In genomic region chr9:128555180-128555721, GRCh38 we compare ENCODE assay signal across 10 cellular contexts. TPM values are rescaled to one million over a fixed set of nuclear protein-coding genes. Genes with fewer than 3 reads are reported as not detected.
A peak's percentile ranks its signal among the peaks of the same experiment; 100 is the strongest.
DNase-seq lines count a peak whose midpoint lies in the region; ATAC-seq, FAIRE-seq and TF ChIP-seq lines count a peak whose summit lies in the region.
"Had no signal": no experiment of that assay in that cellular context is flagged by ENCODE, and none has a peak within 500 bp of the region (broad histone marks: within the 10 kb centered on the region; RNA-seq: fewer than 3 reads in every experiment).

No MANE protein-coding gene starts in this region.

- peaks cover 27% of the 10 kb centered on the region for H3K4me1 Mint-ChIP-seq in MCF 10A (ENCODE audit: insufficient read depth, unreplicated experiment)

- H3K36me3 Mint-ChIP-seq in MCF 10A (ENCODE audit: insufficient read depth, unreplicated experiment) = peaks cover 28% of the 10 kb centered on the region

- FAIRE-seq in HTR-8/SVneo (lab: Jason Lieb, UNC) = no peak

- no TSS peak for BruUV-seq in MCF 10A (replicated peaks; lab: Mats Ljungman, UMichigan)

- CTCF ChIA-PET in MCF 10A (lab: Yijun Ruan, JAX) = interaction anchor here (0.6 to 0.8 kb wide), 2 partner anchors 33 to 479 kb away, joined by 3 read pairs; no protein-coding TSS in a partner anchor

- no peaks in the 10 kb centered on the region for H3K27me3 Mint-ChIP-seq in MCF 10A (ENCODE audit: insufficient read depth, unreplicated experiment)

- no peaks in the 10 kb centered on the region for H3K9me3 ChIP-seq in left lung

- H3K4me1 ChIP-seq in left lung = peaks cover 40 to 77% of the 10 kb centered on the region in 2 donors

- DNase-seq in A172 (ENCODE audit: low spot score) = peak; percentile 74
- peak; percentile 46 for DNase-seq in HTR-8/SVneo (ENCODE audit: insufficient read length, low spot score)
- peak; percentile 76 for DNase-seq in MCF 10A (ENCODE audit: unreplicated experiment)
- no peak for DNase-seq in left lung
- no peak for DNase-seq in activated CD8-positive, alpha-beta memory T cell treated with anti-CD3 and anti-CD28 coated beads, Interleukin-2, amount 50 U/mL, for 4 hours

- intact Hi-C loops in MCF 10A (cut with micrococcal nuclease) (loop anchor here (2.0 to 10.0 kb wide), 3 partner anchors 50 to 1070 kb away; partner anchors contain the start of genes C9orf50, GLE1 and NTMT1), left lung (cut with DNase I) (no loop called here)

- H3K36me3 ChIP-seq in left lung = no peaks in the 10 kb centered on the region

- TF ChIP-seq CTCF in MCF 10A (IDR thresholded peaks at IDR 0.05; ENCODE audit: unreplicated experiment) (no peak), left lung (IDR thresholded peaks at IDR 0.05) (no peak)

- H3K9me3 Mint-ChIP-seq in MCF 10A (ENCODE audit: unreplicated experiment) = no peaks in the 10 kb centered on the region
- H3K9me3 Mint-ChIP-seq: CD8-positive, alpha-beta T cell; T-helper 1 cell treated with Interleukin-12 subunit alpha and Interleukin-12 subunit beta and Interleukin-4 antibody, amounts not matched to agents 30 μg/mL and 1 μg/mL, for 36 hours had no signal

- no peaks in the 10 kb centered on the region for H3K27me3 ChIP-seq in left lung

- ATAC-seq in left lung (no peak), HG03280 (IDR thresholded peaks at IDR 0.05; ENCODE audit: unreplicated experiment) (no peak), GM21367 (IDR thresholded peaks at IDR 0.05; ENCODE audit: unreplicated experiment) (no peak), HG03196 (IDR thresholded peaks at IDR 0.05; ENCODE audit: unreplicated experiment) (no peak)
- ATAC-seq: CD8-positive, alpha-beta T cell had no signal

- H3K27ac ChIP-seq in left lung = peak overlapping the region; percentile 62 to 94

- no peak overlapping the region for H3K4me3 Mint-ChIP-seq in MCF 10A (ENCODE audit: unreplicated experiment)
- H3K4me3 Mint-ChIP-seq: CD8-positive, alpha-beta T cell; T-helper 1 cell treated with Interleukin-12 subunit alpha and Interleukin-12 subunit beta and Interleukin-4 antibody, amounts not matched to agents 30 μg/mL and 1 μg/mL, for 36 hours had no signal

- POLR2A ChIA-PET in MCF 10A (lab: Yijun Ruan, JAX) = interaction anchor here (0.6 to 7.6 kb wide), 25 partner anchors 8 to 469 kb away, joined by 3 to 85 read pairs (median 4); partner anchors contain the start of genes CERCAM, GLE1, URM1 and ZER1

- H3K4me3 ChIP-seq in left lung = peak overlapping the region; percentile 86 to 97

- H3K27ac Mint-ChIP-seq in MCF 10A (ENCODE audit: low read depth, unreplicated experiment) = no peak overlapping the region
- H3K27ac Mint-ChIP-seq: T-helper 1 cell treated with Interleukin-12 subunit alpha and Interleukin-12 subunit beta and Interleukin-4 antibody, amounts not matched to agents 30 μg/mL and 1 μg/mL, for 36 hours had no signal

RNA-seq across cellular contexts. Expression of gene SPTAN1, which starts 2.9 kb away (rescaled TPM):
- total RNA-seq in A172 (2014; rRNA removed; shearing (Covaris generic)) = 411 and 440 TPM in 2 replicates
- total RNA-seq in MCF 10A (2022) (254 and 280 TPM in 2 replicates), left lung (100 to 1,000 TPM; 329 to 404 TPM)

RNA-seq across cellular contexts. Expression of gene GLE1, which starts 50.7 kb away (rescaled TPM):
- 97.5 and 101 TPM in 2 replicates for total RNA-seq in A172 (2014; rRNA removed; shearing (Covaris generic))
- total RNA-seq in MCF 10A (2022) (34.1 TPM in 2 replicates), left lung (10 to 100 TPM; 21.6 to 27.8 TPM)

Comparison
In these comparisons a context has a peak if more than half of its experiments do, and no peak if none do; other contexts are left out.
1. DNase-seq: peak in A172 (single experiment), HTR-8/SVneo (single experiment) and MCF 10A (single experiment); none in left lung (0 of 2) and activated CD8-positive, alpha-beta memory T cell treated with anti-CD3 and anti-CD28 coated beads, Interleukin-2, amount 50 U/mL, for 4 hours (single experiment).